In the genomic region with DNA sequence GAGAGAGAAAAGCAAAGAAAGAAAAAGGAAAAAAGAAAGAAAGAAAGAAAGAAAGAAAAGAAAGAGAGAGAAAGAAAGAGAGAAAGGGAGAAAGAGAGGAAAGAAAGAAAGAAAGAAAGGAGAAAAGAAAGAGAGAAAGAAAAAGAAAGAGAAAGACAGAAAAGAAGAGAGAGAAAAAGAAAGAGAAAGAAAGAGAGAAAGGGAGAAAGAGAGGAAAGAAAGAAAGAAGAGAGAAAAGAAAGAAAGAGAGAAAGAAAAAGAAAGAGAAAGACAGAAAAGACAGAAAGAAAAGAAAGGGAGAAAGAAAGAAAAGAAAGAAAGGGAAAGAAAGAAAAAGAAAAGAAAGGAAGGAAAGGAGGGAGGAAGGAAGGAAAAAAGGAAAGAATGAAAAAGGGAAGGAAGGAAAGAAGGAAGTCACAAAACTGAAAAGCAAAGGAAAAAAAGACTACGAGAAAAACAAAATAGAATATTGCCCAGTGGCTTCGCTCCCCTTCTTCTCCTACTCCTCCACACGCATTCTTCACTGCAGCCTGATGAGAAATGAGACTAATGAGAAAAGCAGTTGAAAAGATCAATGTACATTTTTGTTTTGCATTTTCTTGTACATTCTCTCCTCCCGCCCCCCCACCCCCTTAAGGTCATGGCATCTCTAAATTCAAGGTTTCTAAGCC, we compare ENCODE assay signal across 35 cellular contexts.
"Had no signal": no experiment of that assay in that cellular context is flagged by ENCODE, and none has a peak within 500 bp of the region (broad histone marks: within the 10 kb centered on the region; RNA-seq: fewer than 3 reads in every experiment).

No MANE protein-coding gene starts in this region.

- FAIRE-seq: endometrium, endothelial cell of umbilical vein, TTC549 had no signal

- H3K9me3 Mint-ChIP-seq: activated naive CD4-positive, alpha-beta T cell treated with anti-CD3 and anti-CD28 coated beads for 36 hours; activated T-helper 1 cell treated with anti-CD3 and anti-CD28 coated beads, Interleukin-12 subunit alpha, Interleukin-12 subunit beta, Interleukin-2, Interleukin-4 antibody, amounts not matched to agents 30 ng/mL and 10 ng/mL and 1 ng/mL, durations not matched to agents 14 hours and 24 hours and 36 hours; activated T-helper 2 cell treated with anti-CD3 and anti-CD28 coated beads, Interferon-gamma antibody, Interleukin-2, Interleukin-4, amounts not matched to agents 10 μg/mL and 5 μg/mL and 100 μg/mL, durations not matched to agents 14 hours and 24 hours and 36 hours; T-helper 2 cell treated with Interferon-gamma antibody and Interleukin-4, amounts not matched to agents 5 μg/mL and 100 μg/mL, for 36 hours had no signal

- H3K4me1 Mint-ChIP-seq: activated B cell treated with CpG ODN at 0.5 μM for 24 hours; activated naive CD4-positive, alpha-beta T cell treated with anti-CD3 and anti-CD28 coated beads, Interleukin-2, amount 50 U/mL, for 24 hours; activated naive CD8-positive, alpha-beta T cell treated with anti-CD3 and anti-CD28 coated beads for 36 hours; activated naive CD8-positive, alpha-beta T cell treated with anti-CD3 and anti-CD28 coated beads, Interleukin-2, amount 50 U/mL, for 24 hours; T-helper 17 cell had no signal

- ATAC-seq: activated CD4-positive, CD25-positive, alpha-beta regulatory T cell treated with anti-CD3 and anti-CD28 coated beads, Interleukin-2, amount 50 U/mL, for 24 hours; activated naive CD8-positive, alpha-beta T cell treated with anti-CD3 and anti-CD28 coated beads, Interleukin-2, amount 50 U/mL, for 24 hours; body of pancreas; gastroesophageal sphincter; heart right ventricle; T-helper 17 cell had no signal

- H3K36me3 ChIP-seq: adrenal gland, colonic mucosa, esophagus squamous epithelium, gastroesophageal sphincter, heart right ventricle had no signal

- DNase-seq: activated B cell treated with CpG ODN at 0.5 μM for 24 hours; activated CD4-positive, alpha-beta T cell treated with anti-CD3 and anti-CD28 coated beads for 48 hours; activated CD4-positive, alpha-beta T cell treated with anti-CD3 and anti-CD28 coated beads, Interleukin-2, amount 50 U/mL, for 1 hour; activated CD4-positive, alpha-beta T cell treated with anti-CD3 and anti-CD28 coated beads, Interleukin-2, amount 50 U/mL, for 48 hours; activated CD8-positive, alpha-beta memory T cell treated with anti-CD3 and anti-CD28 coated beads, Interleukin-2, amount 50 U/mL, for 48 hours; activated effector memory CD4-positive, alpha-beta T cell treated with anti-CD3 and anti-CD28 coated beads, Interleukin-2, amount 50 U/mL, for 16 hours; activated naive CD4-positive, alpha-beta T cell treated with anti-CD3 and anti-CD28 coated beads for 36 hours; activated naive CD8-positive, alpha-beta T cell treated with anti-CD3 and anti-CD28 coated beads for 36 hours; activated naive CD8-positive, alpha-beta T cell treated with anti-CD3 and anti-CD28 coated beads, Interleukin-2, amount 50 U/mL, for 24 hours; activated T-cell treated with anti-CD3 and anti-CD28 coated beads for 4 hours; activated T-cell treated with anti-CD3 and anti-CD28 coated beads, Interleukin-2, amount 50 U/mL, for 24 hours; adrenal gland; amygdala; aorta; body of pancreas; caudate nucleus; cerebellar nuclear complex; colonic mucosa; effector CD8-positive, alpha-beta T cell; esophagus squamous epithelium; foreskin melanocyte; heart right ventricle; T-helper 1 cell; T-helper 17 cell had no signal

- H3K27ac Mint-ChIP-seq: activated B cell treated with CpG ODN at 0.5 μM for 24 hours; activated naive CD4-positive, alpha-beta T cell treated with anti-CD3 and anti-CD28 coated beads for 36 hours; activated naive CD4-positive, alpha-beta T cell treated with anti-CD3 and anti-CD28 coated beads, Interleukin-2, amount 50 U/mL, for 24 hours; activated naive CD8-positive, alpha-beta T cell treated with anti-CD3 and anti-CD28 coated beads for 36 hours; activated naive CD8-positive, alpha-beta T cell treated with anti-CD3 and anti-CD28 coated beads, Interleukin-2, amount 50 U/mL, for 24 hours; activated T-cell treated with anti-CD3 and anti-CD28 coated beads, Interleukin-2, amount 50 U/mL, for 24 hours; activated T-helper 1 cell treated with anti-CD3 and anti-CD28 coated beads, Interleukin-12 subunit alpha, Interleukin-12 subunit beta, Interleukin-2, Interleukin-4 antibody, amounts not matched to agents 30 ng/mL and 10 ng/mL and 1 ng/mL, durations not matched to agents 14 hours and 24 hours and 36 hours; activated T-helper 2 cell treated with anti-CD3 and anti-CD28 coated beads, Interferon-gamma antibody, Interleukin-2, Interleukin-4, amounts not matched to agents 10 μg/mL and 5 μg/mL and 100 μg/mL, durations not matched to agents 14 hours and 24 hours and 36 hours; T-helper 17 cell; T-helper 2 cell treated with Interferon-gamma antibody and Interleukin-4, amounts not matched to agents 5 μg/mL and 100 μg/mL, for 36 hours had no signal

- H3K36me3 Mint-ChIP-seq: activated naive CD4-positive, alpha-beta T cell treated with anti-CD3 and anti-CD28 coated beads, Interleukin-2, amount 50 U/mL, for 24 hours; activated naive CD8-positive, alpha-beta T cell treated with anti-CD3 and anti-CD28 coated beads for 36 hours had no signal

- H3K4me1 ChIP-seq: adrenal gland, body of pancreas, colonic mucosa, esophagus squamous epithelium, gastroesophageal sphincter, heart right ventricle had no signal

- H3K9me3 ChIP-seq: adrenal gland, body of pancreas, colonic mucosa, esophagus squamous epithelium, gastroesophageal sphincter, heart right ventricle had no signal

- H3K4me3 ChIP-seq: adrenal gland, body of pancreas, colonic mucosa, esophagus squamous epithelium, gastroesophageal sphincter, heart right ventricle had no signal

- H3K27ac ChIP-seq: adrenal gland, body of pancreas, colonic mucosa, epithelial cell of prostate, esophagus squamous epithelium, gastroesophageal sphincter, heart right ventricle, VCaP had no signal

- H3K4me3 Mint-ChIP-seq: activated B cell treated with CpG ODN at 0.5 μM for 24 hours; activated naive CD4-positive, alpha-beta T cell treated with anti-CD3 and anti-CD28 coated beads for 36 hours; activated naive CD4-positive, alpha-beta T cell treated with anti-CD3 and anti-CD28 coated beads, Interleukin-2, amount 50 U/mL, for 24 hours; activated naive CD8-positive, alpha-beta T cell treated with anti-CD3 and anti-CD28 coated beads for 36 hours; activated naive CD8-positive, alpha-beta T cell treated with anti-CD3 and anti-CD28 coated beads, Interleukin-2, amount 50 U/mL, for 24 hours; activated T-cell treated with anti-CD3 and anti-CD28 coated beads, Interleukin-2, amount 50 U/mL, for 24 hours; activated T-helper 1 cell treated with anti-CD3 and anti-CD28 coated beads, Interleukin-12 subunit alpha, Interleukin-12 subunit beta, Interleukin-2, Interleukin-4 antibody, amounts not matched to agents 30 ng/mL and 10 ng/mL and 1 ng/mL, durations not matched to agents 14 hours and 24 hours and 36 hours; T-helper 17 cell; T-helper 2 cell treated with Interferon-gamma antibody and Interleukin-4, amounts not matched to agents 5 μg/mL and 100 μg/mL, for 36 hours had no signal

- H3K27me3 ChIP-seq: body of pancreas, colonic mucosa, esophagus squamous epithelium, gastroesophageal sphincter had no signal
